ENCODE assay signal across 10 cellular contexts in the genomic region with DNA sequence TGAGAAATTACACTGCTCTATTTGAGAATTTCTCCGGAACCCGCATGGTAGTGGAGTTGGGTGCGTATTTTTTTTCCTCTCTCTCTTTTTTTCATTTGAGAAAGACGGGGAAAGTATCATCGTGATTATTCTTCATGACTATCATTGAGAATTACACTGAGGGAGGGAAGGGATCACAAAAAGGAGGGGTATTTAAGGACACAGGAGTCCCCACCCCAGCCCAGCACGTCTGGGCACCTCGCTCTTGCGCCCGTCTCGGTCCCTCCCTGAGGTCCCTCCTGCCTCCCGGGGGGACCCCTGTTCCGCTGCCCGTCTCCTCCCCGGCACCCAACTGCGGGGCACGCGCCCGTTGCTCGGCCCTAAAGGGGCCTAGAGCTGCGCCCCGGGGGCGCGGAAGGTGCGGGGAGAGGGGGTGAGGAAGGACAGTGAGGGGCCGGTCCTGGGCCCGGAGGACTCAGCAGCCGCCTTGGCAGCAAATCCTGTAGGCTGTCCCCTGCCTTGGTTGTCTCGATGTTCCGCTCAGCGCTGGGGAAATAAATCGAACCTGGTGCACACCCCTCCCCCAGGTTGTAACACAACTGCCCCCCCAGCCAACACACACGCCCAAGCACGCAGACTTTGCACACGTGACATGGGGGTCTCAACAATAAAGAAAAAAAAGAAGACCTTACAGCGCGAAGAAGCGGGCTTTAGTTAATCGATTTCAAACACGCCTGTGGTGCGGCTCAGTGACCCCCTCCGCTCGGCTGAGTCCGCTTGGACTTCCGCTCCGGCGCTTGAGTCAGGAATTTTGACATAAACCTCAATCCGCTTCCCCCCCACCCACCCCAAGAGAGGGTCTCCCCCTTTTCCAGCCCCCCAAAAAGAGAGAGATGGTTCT. TPM values are rescaled to one million over a fixed set of nuclear protein-coding genes. Genes with fewer than 3 reads are reported as not detected.
DNase-seq lines count a peak whose midpoint lies in the region; ATAC-seq and TF ChIP-seq lines count a peak whose summit lies in the region.
"Had no signal": no experiment of that assay in that cellular context is flagged by ENCODE, and none has a peak within 500 bp of the region (broad histone marks: within the 10 kb centered on the region; RNA-seq: fewer than 3 reads in every experiment).

No MANE protein-coding gene starts in this region.

- H3K9me3 Mint-ChIP-seq in activated CD4-positive, alpha-beta memory T cell treated with anti-CD3 and anti-CD28 coated beads, Interleukin-2, amount 10 ng/mL, durations not matched to agents 7 days and 5 days: no peaks in the 10 kb centered on the region

- H2AFZ ChIP-seq in hepatocyte: no peak overlapping the region

- H3K36me3 Mint-ChIP-seq in activated CD4-positive, alpha-beta memory T cell treated with anti-CD3 and anti-CD28 coated beads, Interleukin-2, amount 10 ng/mL, durations not matched to agents 7 days and 5 days (ENCODE audit: low read depth): peaks cover 14% of the 10 kb centered on the region

- no peaks in the 10 kb centered on the region for H4K20me1 ChIP-seq in hepatocyte (ENCODE audit: insufficient read depth, poor library complexity, severe bottlenecking)

- WGBS in hepatocyte (ENCODE audit: low lambda C conversion rate, missing lambda C conversion rate): 5% methylated on average over 29 of the region's 47 CpGs

- TF ChIP-seq CTCF in hepatocyte (IDR thresholded peaks at IDR 0.05; ENCODE audit: poor library complexity): no peak

- no peak overlapping the region for H3K4me3 ChIP-seq in hepatocyte
- no peak overlapping the region for H3K4me3 ChIP-seq in effector memory CD4-positive, alpha-beta T cell (ENCODE audit: insufficient read depth, low read depth, low read length, poor library complexity, severe bottlenecking)
- H3K4me3 ChIP-seq: HAP-1 had no signal

- H3K27me3 Mint-ChIP-seq in activated CD4-positive, alpha-beta memory T cell treated with anti-CD3 and anti-CD28 coated beads, Interleukin-2, amount 10 ng/mL, durations not matched to agents 7 days and 5 days: peaks cover 79% of the 10 kb centered on the region

- peaks cover 17% of the 10 kb centered on the region for H3K4me1 ChIP-seq in hepatocyte (ENCODE audit: insufficient read depth)
- H3K4me1 ChIP-seq in effector memory CD4-positive, alpha-beta T cell (ENCODE audit: control insufficient read depth, insufficient read depth, low read length, poor library complexity, severe bottlenecking): peaks cover 20% of the 10 kb centered on the region

- peaks cover 98% of the 10 kb centered on the region for H3K27me3 ChIP-seq in hepatocyte
- peaks cover 84% of the 10 kb centered on the region for H3K27me3 ChIP-seq in effector memory CD4-positive, alpha-beta T cell (replicated peaks; ENCODE audit: control insufficient read depth, insufficient read depth, low read length, poor library complexity, severe bottlenecking)

- intact Hi-C loops in posterior vena cava (cut with DNase I): no loop called here

- ATAC-seq in activated CD4-positive, CD25-positive, alpha-beta regulatory T cell treated with anti-CD3 and anti-CD28 coated beads, Interleukin-2, amount 50 U/mL, for 24 hours: no peak
- ATAC-seq in HG02970 (IDR thresholded peaks at IDR 0.05; ENCODE audit: low FRiP score, unreplicated experiment): no peak

- no peaks in the 10 kb centered on the region for H3K36me3 ChIP-seq in hepatocyte (replicated peaks; ENCODE audit: insufficient read depth, low read depth)
- no peaks in the 10 kb centered on the region for H3K36me3 ChIP-seq in effector memory CD4-positive, alpha-beta T cell (ENCODE audit: control insufficient read depth, insufficient read depth, low read length)
- H3K36me3 ChIP-seq: HAP-1 had no signal

- no peak overlapping the region for H3K27ac ChIP-seq in hepatocyte
- H3K27ac ChIP-seq in effector memory CD4-positive, alpha-beta T cell (ENCODE audit: insufficient read depth, low read length, poor library complexity, severe bottlenecking): no peak overlapping the region

- peak overlapping the region; percentile 34 for H3K27ac Mint-ChIP-seq in activated CD4-positive, alpha-beta memory T cell treated with anti-CD3 and anti-CD28 coated beads, Interleukin-2, amount 10 ng/mL, durations not matched to agents 7 days and 5 days

- H3K9me3 ChIP-seq in hepatocyte (ENCODE audit: low read depth): no peaks in the 10 kb centered on the region
- no peaks in the 10 kb centered on the region for H3K9me3 ChIP-seq in effector memory CD4-positive, alpha-beta T cell (ENCODE audit: control insufficient read depth, low read length)
- H3K9me3 ChIP-seq: HAP-1 had no signal

- H3K4me2 ChIP-seq in hepatocyte: peak overlapping the region; percentile 51

- POLR2A ChIA-PET in activated CD4-positive, alpha-beta memory T cell treated with anti-CD3 and anti-CD28 coated beads, Interleukin-2, amount 10 ng/mL, durations not matched to agents 7 days and 5 days (lab: Charles Lee): no interaction called here

- CTCF ChIA-PET in activated CD4-positive, alpha-beta memory T cell treated with anti-CD3 and anti-CD28 coated beads, Interleukin-2, amount 10 ng/mL, durations not matched to agents 7 days and 5 days (lab: Charles Lee): interaction anchor here (0.5 kb wide), 1 partner anchor 704 kb away, joined by 4 read pairs; no protein-coding TSS in a partner anchor

- H3K79me2 ChIP-seq in hepatocyte: no peaks in the 10 kb centered on the region

- peak overlapping the region; percentile 43 for H3K4me3 Mint-ChIP-seq in activated CD4-positive, alpha-beta memory T cell treated with anti-CD3 and anti-CD28 coated beads, Interleukin-2, amount 10 ng/mL, durations not matched to agents 7 days and 5 days

- H3K4me1 Mint-ChIP-seq in activated CD4-positive, alpha-beta memory T cell treated with anti-CD3 and anti-CD28 coated beads, Interleukin-2, amount 10 ng/mL, durations not matched to agents 7 days and 5 days: peaks cover 24% of the 10 kb centered on the region

- no peaks in the 10 kb centered on the region for H3K9me2 ChIP-seq in hepatocyte (replicated peaks; ENCODE audit: insufficient read depth)

- peak; percentile 34 for DNase-seq in activated CD4-positive, CD25-positive, alpha-beta regulatory T cell treated with anti-CD3 and anti-CD28 coated beads, Interleukin-2, amount 50 U/mL, for 72 hours
- DNase-seq in activated CD4-positive, alpha-beta memory T cell treated with anti-CD3 and anti-CD28 coated beads, Interleukin-2, amount 10 ng/mL, durations not matched to agents 7 days and 5 days: no peak
- no peak for DNase-seq in hepatocyte (ENCODE audit: low spot score)
- DNase-seq in posterior vena cava (ENCODE audit: low spot score): peak; percentile 67
- no peak for DNase-seq in effector memory CD4-positive, alpha-beta T cell
- no peak for DNase-seq in KG1 (lab: John Stamatoyannopoulos, UW)
- DNase-seq: NCI-H187 treated with DMSO at 0.1 percent for 48 hours had no signal

RNA-seq across cellular contexts. Expression of gene GATA3, which starts 18.6 kb away (rescaled TPM):
- 100 to 1,000 TPM; 112 TPM for total RNA-seq in activated CD4-positive, alpha-beta memory T cell treated with anti-CD3 and anti-CD28 coated beads, Interleukin-2, amount 10 ng/mL, durations not matched to agents 7 days and 5 days
- total RNA-seq in hepatocyte (0.96 and 2.4 TPM in 2 replicates), posterior vena cava (under 1 TPM; 0.97 to 1.00 TPM)
- polyA plus RNA-seq in hepatocyte: 15.4 and 27.1 TPM in 2 replicates

Comparison
In these comparisons a context has a peak if more than half of its experiments do, and no peak if none do; other contexts are left out.
1. DNase-seq: peak in activated CD4-positive, CD25-positive, alpha-beta regulatory T cell treated with anti-CD3 and anti-CD28 coated beads, Interleukin-2, amount 50 U/mL, for 72 hours (single experiment) and posterior vena cava (single experiment); none in activated CD4-positive, alpha-beta memory T cell treated with anti-CD3 and anti-CD28 coated beads, Interleukin-2, amount 10 ng/mL, durations not matched to agents 7 days and 5 days (single experiment), hepatocyte (single experiment), effector memory CD4-positive, alpha-beta T cell (0 of 3) and KG1 (single experiment).
2. RNA of gene GATA3, which starts 18.6 kb away (total RNA-seq): 112 TPM in activated CD4-positive, alpha-beta memory T cell treated with anti-CD3 and anti-CD28 coated beads, Interleukin-2, amount 10 ng/mL, durations not matched to agents 7 days and 5 days; 0.96 to 2.4 TPM in hepatocyte and 0.97 to 1.00 TPM in posterior vena cava; every median in the first group is over 10 times any median in the second.